Comparison of ENCODE assay signal across 18 cellular contexts in genomic region chr18:31563778-31564177, GRCh38. TPM values are rescaled to one million over a fixed set of nuclear protein-coding genes. Genes with fewer than 3 reads are reported as not detected.
DNase-seq lines count a peak whose midpoint lies in the region; ATAC-seq and TF ChIP-seq lines count a peak whose summit lies in the region.
"Had no signal": no experiment of that assay in that cellular context is flagged by ENCODE, and none has a peak within 500 bp of the region (broad histone marks: within the 10 kb centered on the region; RNA-seq: fewer than 3 reads in every experiment).

No MANE protein-coding gene starts in this region.

- CTCF ChIA-PET in Panc1 (lab: Charles Lee) = interaction anchor here (0.7 kb wide), 1 partner anchor 21 kb away, joined by 4 read pairs; no protein-coding TSS in a partner anchor

- POLR2A ChIA-PET in Panc1 (lab: Charles Lee) = no interaction called here

- intact Hi-C loops in Panc1 (cut with micrococcal nuclease; ENCODE audit: unreplicated experiment) = no loop called here

- TF ChIP-seq CTCF in C4-2B (conservative IDR thresholded peaks at IDR 0.05) = peak; percentile 64
- TF ChIP-seq CTCF in GM12874 (IDR thresholded peaks at IDR 0.05; ENCODE audit: insufficient read depth, low read depth, low read length) = peak; percentile 27; the same call in 1 of the 2 replicates
- TF ChIP-seq CTCF in Panc1 (IDR thresholded peaks at IDR 0.05) = peak; percentile 25; the same call in 1 of the 2 replicates
- TF ChIP-seq CTCF in foreskin keratinocyte (conservative IDR thresholded peaks at IDR 0.05) = peak; percentile 39

- no peaks in the 10 kb centered on the region for H3K36me3 ChIP-seq in Panc1 (ENCODE audit: control insufficient read depth, insufficient read depth, low read length)
- H3K36me3 ChIP-seq: BLaER1, transverse colon had no signal

- ATAC-seq in Panc1 = no peak
- peak; percentile 53 for ATAC-seq in foreskin keratinocyte
- no peak for ATAC-seq in GM21381 (IDR thresholded peaks at IDR 0.05; ENCODE audit: unreplicated experiment)
- ATAC-seq: activated naive CD4-positive, alpha-beta T cell treated with anti-CD3 and anti-CD28 coated beads, Interleukin-2, amount 50 U/mL, for 72 hours; esophagus mucosa; left colon; WTC11 had no signal

- in situ Hi-C loops in Panc1 (cut with HindIII; ENCODE audit: low pct_unique_long_range_greater_than_20kb, low sequenced_read_pairs) = no loop called here

- H3K9me3 ChIP-seq in Panc1 (ENCODE audit: control insufficient read depth, insufficient read depth, low read depth, low read length) = no peaks in the 10 kb centered on the region
- H3K9me3 ChIP-seq: BLaER1, transverse colon had no signal

- H3K4me1 ChIP-seq in Panc1 (ENCODE audit: control insufficient read depth, insufficient read depth, low read length) (no peaks in the 10 kb centered on the region), foreskin keratinocyte (no peaks in the 10 kb centered on the region)
- H3K4me1 ChIP-seq: BLaER1 had no signal

- no peaks in the 10 kb centered on the region for H3K27me3 ChIP-seq in Panc1 (ENCODE audit: control insufficient read depth, insufficient read depth, low read length)
- H3K27me3 ChIP-seq in foreskin keratinocyte = peaks cover 12% of the 10 kb centered on the region
- H3K27me3 ChIP-seq: BLaER1, transverse colon had no signal

- no peak for DNase-seq in Panc1 (ENCODE audit: low read depth, low spot score)
- no peak for DNase-seq in foreskin keratinocyte
- no peak for DNase-seq in NCI-H1092 (lab: John Stamatoyannopoulos, UW)
- no peak for DNase-seq in NCI-H1092 treated with DMSO at 0.1 percent for 48 hours (lab: John Stamatoyannopoulos, UW)
- no peak for DNase-seq in NCI-H345 treated with DMSO at 0.1 percent for 48 hours (lab: John Stamatoyannopoulos, UW; ENCODE audit: unreplicated experiment)
- DNase-seq: left colon, NCI-H187 treated with DMSO at 0.1 percent for 48 hours, NCI-H748 treated with DMSO at 0.1 percent for 48 hours, transverse colon had no signal

- no peak overlapping the region for H3K27ac ChIP-seq in C4-2B
- no peak overlapping the region for H3K27ac ChIP-seq in Panc1 (ENCODE audit: low read length)
- no peak overlapping the region for H3K27ac ChIP-seq in foreskin keratinocyte
- H3K27ac ChIP-seq: BLaER1, transverse colon had no signal

- no peak overlapping the region for H3K4me3 ChIP-seq in Panc1 (ENCODE audit: low read depth in 2 of 2, low read length in 2 of 2)
- H3K4me3 ChIP-seq: BLaER1, transverse colon had no signal

- no TSS peak for BruUV-seq in Panc1 (replicated peaks; lab: Mats Ljungman, UMichigan)

RNA-seq across cellular contexts. Expression of gene TTR, which starts 27.9 kb away (rescaled TPM):
- 1.0 TPM for total RNA-seq in Panc1 (2021; ENCODE audit: unreplicated experiment)
- not detected for polyA plus RNA-seq in Panc1 (2012; ENCODE audit: insufficient read length)
- total RNA-seq in foreskin keratinocyte = not detected in 2 replicates
- polyA plus RNA-seq in foreskin keratinocyte = not detected in 2 replicates
- total RNA-seq: activated naive CD4-positive, alpha-beta T cell treated with anti-CD3 and anti-CD28 coated beads, Interleukin-2, amount 50 U/mL, for 72 hours; pulmonary artery endothelial cell had no signal
- polyA plus RNA-seq: IgD-negative memory B cell had no signal
